Comparison of ENCODE assay signal across 22 cellular contexts in the genomic region with DNA sequence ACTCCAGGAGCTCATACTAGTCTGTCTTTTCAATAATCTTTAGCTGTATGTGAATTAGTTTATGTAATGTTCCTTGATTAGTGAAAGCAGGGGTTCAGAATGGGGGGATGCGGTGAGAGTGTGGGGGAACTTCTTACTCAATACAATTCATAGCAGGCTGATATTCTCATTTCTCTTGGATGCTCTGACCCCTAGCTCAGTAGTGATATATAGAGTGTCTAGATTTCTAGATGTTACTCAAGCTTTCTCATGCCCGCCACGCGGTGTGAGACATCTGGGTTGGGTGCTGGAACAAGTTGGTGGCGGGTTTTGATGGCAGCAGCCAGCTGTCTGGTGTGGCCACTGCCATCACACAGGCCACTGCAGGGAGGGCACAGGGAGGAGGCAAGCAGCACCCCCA. TPM values are rescaled to one million over a fixed set of nuclear protein-coding genes. Genes with fewer than 3 reads are reported as not detected.
A peak's percentile ranks its signal among the peaks of the same experiment; 100 is the strongest.
DNase-seq lines count a peak whose midpoint lies in the region; ATAC-seq and TF ChIP-seq lines count a peak whose summit lies in the region.
"Had no signal": no experiment of that assay in that cellular context is flagged by ENCODE, and none has a peak within 500 bp of the region (broad histone marks: within the 10 kb centered on the region; RNA-seq: fewer than 3 reads in every experiment).

No MANE protein-coding gene starts in this region.

- H3K36me3 ChIP-seq in Peyer's patch: no peaks in the 10 kb centered on the region

- no peak overlapping the region for H3K27ac Mint-ChIP-seq in stimulated activated naive CD8-positive, alpha-beta T cell treated with anti-CD3 and anti-CD28 coated beads, Interleukin-15, amount 100 ng/mL, for 72 hours
- H3K27ac Mint-ChIP-seq in neural crest cell (ENCODE audit: unreplicated experiment): no peak overlapping the region
- H3K27ac Mint-ChIP-seq: CD8-positive, alpha-beta memory T cell; IgD-negative memory B cell had no signal

- H3K27ac ChIP-seq in Peyer's patch: no peak overlapping the region
- H3K27ac ChIP-seq: C4-2B had no signal

- TF ChIP-seq CTCF in neural crest cell (conservative IDR thresholded peaks at IDR 0.05): no peak
- TF ChIP-seq CTCF in Peyer's patch (IDR thresholded peaks at IDR 0.05): no peak

- H3K4me3 Mint-ChIP-seq in stimulated activated naive CD8-positive, alpha-beta T cell treated with anti-CD3 and anti-CD28 coated beads, Interleukin-15, amount 100 ng/mL, for 72 hours: no peak overlapping the region
- peak overlapping the region; percentile 56 for H3K4me3 Mint-ChIP-seq in neural crest cell
- H3K4me3 Mint-ChIP-seq: CD8-positive, alpha-beta memory T cell had no signal

- peaks cover 0 to 30% (median 9%) of the 10 kb centered on the region in 4 donors for H3K4me1 ChIP-seq in Peyer's patch

- peaks cover 6% of the 10 kb centered on the region for H3K4me1 Mint-ChIP-seq in stimulated activated naive CD8-positive, alpha-beta T cell treated with anti-CD3 and anti-CD28 coated beads, Interleukin-15, amount 100 ng/mL, for 72 hours
- no peaks in the 10 kb centered on the region for H3K4me1 Mint-ChIP-seq in neural crest cell
- H3K4me1 Mint-ChIP-seq: CD8-positive, alpha-beta memory T cell; IgD-negative memory B cell had no signal

- peaks cover 0 to 5% of the 10 kb centered on the region in 2 donors for H3K9me3 Mint-ChIP-seq in stimulated activated naive CD8-positive, alpha-beta T cell treated with anti-CD3 and anti-CD28 coated beads, Interleukin-15, amount 100 ng/mL, for 72 hours
- peaks cover 2% of the 10 kb centered on the region for H3K9me3 Mint-ChIP-seq in neural crest cell
- H3K9me3 Mint-ChIP-seq: CD8-positive, alpha-beta memory T cell had no signal

- no peak for TF ChIP-seq POLR2A in Peyer's patch (IDR thresholded peaks at IDR 0.05)

- peaks cover 0 to 3% (median 0%) of the 10 kb centered on the region in 4 donors for H3K9me3 ChIP-seq in Peyer's patch

- H3K4me3 ChIP-seq in Peyer's patch: no peak overlapping the region

- DNase-seq in activated CD4-positive, alpha-beta T cell treated with anti-CD3 and anti-CD28 coated beads for 48 hours: peak; percentile 34
- no peak for DNase-seq in activated CD4-positive, alpha-beta T cell treated with anti-CD3 and anti-CD28 coated beads for 1 hour
- peak in 1 of 2 donors; percentile 15 for DNase-seq in stimulated activated naive CD8-positive, alpha-beta T cell treated with anti-CD3 and anti-CD28 coated beads, Interleukin-15, amount 100 ng/mL, for 72 hours
- DNase-seq in stimulated activated naive CD8-positive, alpha-beta T cell treated with anti-CD3 and anti-CD28 coated beads, Interleukin-15, Interleukin-2, amounts not matched to agents 100 U/mL and 50 U/mL, for 24 hours: no peak
- DNase-seq in neural crest cell (ENCODE audit: low read depth, low spot score) (no peak), superior temporal gyrus (ENCODE audit: extremely low spot score) (no peak), Peyer's patch (no peak)
- DNase-seq: AML-193; Calu3; CD8-positive, alpha-beta memory T cell; DMS153; Karpas-422; NCI-H1048; NCI-H1436; NCI-H187 treated with DMSO at 0.1 percent for 48 hours; NCI-H2107; NCI-H446 treated with DMSO at 0.1 percent for 48 hours; NCI-H526 treated with DMSO at 0.1 percent for 48 hours; Right ventricle myocardium superior had no signal

- no peaks in the 10 kb centered on the region for H3K36me3 Mint-ChIP-seq in neural crest cell (ENCODE audit: low read depth)
- H3K36me3 Mint-ChIP-seq: CD8-positive, alpha-beta memory T cell; IgD-negative memory B cell had no signal

- peak; percentile 43 for ATAC-seq in stimulated activated naive CD8-positive, alpha-beta T cell treated with anti-CD3 and anti-CD28 coated beads, Interleukin-15, amount 100 ng/mL, for 72 hours
- ATAC-seq in stimulated activated naive CD8-positive, alpha-beta T cell treated with anti-CD3 and anti-CD28 coated beads, Interleukin-15, Interleukin-2, amounts not matched to agents 100 U/mL and 50 U/mL, for 24 hours: no peak

- H3K27me3 Mint-ChIP-seq in stimulated activated naive CD8-positive, alpha-beta T cell treated with anti-CD3 and anti-CD28 coated beads, Interleukin-15, amount 100 ng/mL, for 72 hours: peaks cover 40% of the 10 kb centered on the region
- H3K27me3 Mint-ChIP-seq in neural crest cell (ENCODE audit: low read depth): peaks cover 36% of the 10 kb centered on the region

- peaks cover 0 to 7% of the 10 kb centered on the region in 2 donors for H3K27me3 ChIP-seq in Peyer's patch

RNA-seq across cellular contexts. Expression of a gene that starts 39.3 kb away (rescaled TPM):
- total RNA-seq in neural crest cell (0.11 TPM in 1 of 2 replicates, not detected in the other), Peyer's patch (10 to 100 TPM in 1 of 4 donors, 1 to 10 TPM in 3; 3.0 to 14.0 (median 3.9) TPM)
- total RNA-seq: Calu3, G401 had no signal
